36 cellular contexts compared by ENCODE assay signal in genomic region chr5:3305432-3305831, GRCh38.
"Had no signal": no experiment of that assay in that cellular context is flagged by ENCODE, and none has a peak within 500 bp of the region (broad histone marks: within the 10 kb centered on the region; RNA-seq: fewer than 3 reads in every experiment).

No MANE protein-coding gene starts in this region.

- DNase-seq: activated CD4-positive, alpha-beta memory T cell treated with anti-CD3 and anti-CD28 coated beads for 36 hours; activated CD4-positive, alpha-beta T cell treated with anti-CD3 and anti-CD28 coated beads for 36 hours; activated CD4-positive, alpha-beta T cell treated with anti-CD3 and anti-CD28 coated beads, Interleukin-2, amount 10 ng/mL, durations not matched to agents 24 days and 14 days; activated CD4-positive, CD25-positive, alpha-beta regulatory T cell; activated CD4-positive, CD25-positive, alpha-beta regulatory T cell treated with anti-CD3 and anti-CD28 coated beads, Interleukin-2, amount 50 U/mL, for 72 hours; activated CD8-positive, alpha-beta memory T cell treated with anti-CD3 and anti-CD28 coated beads, Interleukin-2, amount 10 ng/mL, durations not matched to agents 7 days and 5 days; activated CD8-positive, alpha-beta memory T cell treated with anti-CD3 and anti-CD28 coated beads, Interleukin-2, amount 50 U/mL, for 4 hours; activated CD8-positive, alpha-beta T cell treated with anti-CD3 and anti-CD28 coated beads, Interleukin-2, amount 10 ng/mL, durations not matched to agents 7 days and 5 days; activated effector memory CD4-positive, alpha-beta T cell treated with anti-CD3 and anti-CD28 coated beads, Interleukin-2, amount 50 U/mL, for 16 hours; activated naive CD4-positive, alpha-beta T cell treated with anti-CD3 and anti-CD28 coated beads for 36 hours; activated naive CD8-positive, alpha-beta T cell treated with anti-CD3 and anti-CD28 coated beads for 36 hours; activated naive CD8-positive, alpha-beta T cell treated with anti-CD3 and anti-CD28 coated beads, Interleukin-2, amount 50 U/mL, for 24 hours; activated T-cell treated with anti-CD3 and anti-CD28 coated beads, Interleukin-2, amount 50 U/mL, for 1 hour; activated T-cell treated with anti-CD3 and anti-CD28 coated beads, Interleukin-2, amount 50 U/mL, for 48 hours; adrenal gland; amygdala; aorta; body of pancreas; caudate nucleus; dorsolateral prefrontal cortex; effector memory CD4-positive, alpha-beta T cell; endodermal cell; erythroblast; foreskin keratinocyte; gastrocnemius medialis; glutamatergic neuron; T-helper 1 cell; T-helper 17 cell; T1000 had no signal

- H3K4me3 Mint-ChIP-seq: activated CD4-positive, alpha-beta memory T cell treated with anti-CD3 and anti-CD28 coated beads for 36 hours; activated CD4-positive, alpha-beta T cell treated with anti-CD3 and anti-CD28 coated beads for 36 hours; activated CD4-positive, alpha-beta T cell treated with anti-CD3 and anti-CD28 coated beads, Interleukin-2, amount 10 ng/mL, durations not matched to agents 24 days and 14 days; activated CD8-positive, alpha-beta memory T cell treated with anti-CD3 and anti-CD28 coated beads, Interleukin-2, amount 10 ng/mL, durations not matched to agents 7 days and 5 days; activated CD8-positive, alpha-beta T cell treated with anti-CD3 and anti-CD28 coated beads, Interleukin-2, amount 10 ng/mL, durations not matched to agents 7 days and 5 days; activated naive CD4-positive, alpha-beta T cell treated with anti-CD3 and anti-CD28 coated beads for 36 hours; activated naive CD4-positive, alpha-beta T cell treated with anti-CD3 and anti-CD28 coated beads, Interleukin-2, amount 50 U/mL, for 24 hours; activated naive CD8-positive, alpha-beta T cell treated with anti-CD3 and anti-CD28 coated beads for 36 hours; activated naive CD8-positive, alpha-beta T cell treated with anti-CD3 and anti-CD28 coated beads, Interleukin-2, amount 50 U/mL, for 24 hours; activated T-helper 1 cell treated with anti-CD3 and anti-CD28 coated beads, Interleukin-12 subunit alpha, Interleukin-12 subunit beta, Interleukin-2, Interleukin-4 antibody, amounts not matched to agents 30 ng/mL and 10 ng/mL and 1 ng/mL, durations not matched to agents 14 hours and 24 hours and 36 hours; dendritic cell treated with granulocyte-macrophage colony-stimulating factor and Interleukin-4, amounts not matched to agents 40 ng/mL and 50 ng/mL, for 4 days; endodermal cell; T-helper 17 cell; T-helper 2 cell treated with Interferon-gamma antibody and Interleukin-4, amounts not matched to agents 5 μg/mL and 100 μg/mL, for 36 hours had no signal

- H3K36me3 Mint-ChIP-seq: activated CD4-positive, alpha-beta memory T cell treated with anti-CD3 and anti-CD28 coated beads for 36 hours; activated CD8-positive, alpha-beta memory T cell treated with anti-CD3 and anti-CD28 coated beads, Interleukin-2, amount 10 ng/mL, durations not matched to agents 7 days and 5 days; activated naive CD8-positive, alpha-beta T cell treated with anti-CD3 and anti-CD28 coated beads for 36 hours had no signal

- H3K27me3 ChIP-seq: adrenal gland, body of pancreas, foreskin keratinocyte, gastrocnemius medialis had no signal

- H3K4me3 ChIP-seq: adrenal gland, body of pancreas, coronary artery, dorsolateral prefrontal cortex, esophagus muscularis mucosa, gastrocnemius medialis had no signal

- H3K27ac Mint-ChIP-seq: activated CD4-positive, alpha-beta memory T cell treated with anti-CD3 and anti-CD28 coated beads for 36 hours; activated CD4-positive, alpha-beta T cell treated with anti-CD3 and anti-CD28 coated beads for 36 hours; activated CD4-positive, alpha-beta T cell treated with anti-CD3 and anti-CD28 coated beads, Interleukin-2, amount 10 ng/mL, durations not matched to agents 24 days and 14 days; activated CD8-positive, alpha-beta memory T cell treated with anti-CD3 and anti-CD28 coated beads, Interleukin-2, amount 10 ng/mL, durations not matched to agents 7 days and 5 days; activated CD8-positive, alpha-beta T cell treated with anti-CD3 and anti-CD28 coated beads, Interleukin-2, amount 10 ng/mL, durations not matched to agents 7 days and 5 days; activated naive CD4-positive, alpha-beta T cell treated with anti-CD3 and anti-CD28 coated beads for 36 hours; activated naive CD4-positive, alpha-beta T cell treated with anti-CD3 and anti-CD28 coated beads, Interleukin-2, amount 50 U/mL, for 24 hours; activated naive CD8-positive, alpha-beta T cell treated with anti-CD3 and anti-CD28 coated beads for 36 hours; activated naive CD8-positive, alpha-beta T cell treated with anti-CD3 and anti-CD28 coated beads, Interleukin-2, amount 50 U/mL, for 24 hours; activated T-helper 1 cell treated with anti-CD3 and anti-CD28 coated beads, Interleukin-12 subunit alpha, Interleukin-12 subunit beta, Interleukin-2, Interleukin-4 antibody, amounts not matched to agents 30 ng/mL and 10 ng/mL and 1 ng/mL, durations not matched to agents 14 hours and 24 hours and 36 hours; activated T-helper 2 cell treated with anti-CD3 and anti-CD28 coated beads, Interferon-gamma antibody, Interleukin-2, Interleukin-4, amounts not matched to agents 10 μg/mL and 5 μg/mL and 100 μg/mL, durations not matched to agents 14 hours and 24 hours and 36 hours; dendritic cell treated with granulocyte-macrophage colony-stimulating factor and Interleukin-4, amounts not matched to agents 40 ng/mL and 50 ng/mL, for 4 days; endodermal cell; T-helper 17 cell; T-helper 2 cell treated with Interferon-gamma antibody and Interleukin-4, amounts not matched to agents 5 μg/mL and 100 μg/mL, for 36 hours had no signal

- H3K27me3 Mint-ChIP-seq: activated CD4-positive, alpha-beta memory T cell treated with anti-CD3 and anti-CD28 coated beads for 36 hours; activated CD4-positive, alpha-beta T cell treated with anti-CD3 and anti-CD28 coated beads, Interleukin-2, amount 10 ng/mL, durations not matched to agents 24 days and 14 days; activated CD8-positive, alpha-beta memory T cell treated with anti-CD3 and anti-CD28 coated beads, Interleukin-2, amount 10 ng/mL, durations not matched to agents 7 days and 5 days; activated naive CD8-positive, alpha-beta T cell treated with anti-CD3 and anti-CD28 coated beads, Interleukin-2, amount 50 U/mL, for 24 hours; T-helper 17 cell had no signal

- H3K9me3 Mint-ChIP-seq: activated naive CD4-positive, alpha-beta T cell treated with anti-CD3 and anti-CD28 coated beads for 36 hours; activated naive CD8-positive, alpha-beta T cell treated with anti-CD3 and anti-CD28 coated beads for 36 hours; activated naive CD8-positive, alpha-beta T cell treated with anti-CD3 and anti-CD28 coated beads, Interleukin-2, amount 50 U/mL, for 24 hours; endodermal cell had no signal

- H3K4me1 ChIP-seq: adrenal gland, gastrocnemius medialis had no signal

- ATAC-seq: activated CD4-positive, alpha-beta T cell treated with anti-CD3 and anti-CD28 coated beads for 36 hours; activated CD8-positive, alpha-beta memory T cell treated with anti-CD3 and anti-CD28 coated beads, Interleukin-2, amount 10 ng/mL, durations not matched to agents 7 days and 5 days; activated CD8-positive, alpha-beta T cell treated with anti-CD3 and anti-CD28 coated beads, Interleukin-2, amount 10 ng/mL, durations not matched to agents 7 days and 5 days; activated naive CD8-positive, alpha-beta T cell treated with anti-CD3 and anti-CD28 coated beads, Interleukin-2, amount 50 U/mL, for 24 hours; body of pancreas; foreskin keratinocyte; gastrocnemius medialis; T-helper 17 cell had no signal

- H3K9me3 ChIP-seq: adrenal gland, body of pancreas, esophagus muscularis mucosa, gastrocnemius medialis had no signal

- H3K27ac ChIP-seq: adrenal gland, body of pancreas, coronary artery, dorsolateral prefrontal cortex, esophagus muscularis mucosa, foreskin keratinocyte, gastrocnemius medialis had no signal

- H3K36me3 ChIP-seq: adrenal gland, esophagus muscularis mucosa, gastrocnemius medialis had no signal

- H3K4me1 Mint-ChIP-seq: activated CD4-positive, alpha-beta T cell treated with anti-CD3 and anti-CD28 coated beads for 36 hours; activated CD4-positive, alpha-beta T cell treated with anti-CD3 and anti-CD28 coated beads, Interleukin-2, amount 10 ng/mL, durations not matched to agents 24 days and 14 days; activated CD8-positive, alpha-beta memory T cell treated with anti-CD3 and anti-CD28 coated beads, Interleukin-2, amount 10 ng/mL, durations not matched to agents 7 days and 5 days; activated naive CD4-positive, alpha-beta T cell treated with anti-CD3 and anti-CD28 coated beads, Interleukin-2, amount 50 U/mL, for 24 hours; activated naive CD8-positive, alpha-beta T cell treated with anti-CD3 and anti-CD28 coated beads for 36 hours; activated naive CD8-positive, alpha-beta T cell treated with anti-CD3 and anti-CD28 coated beads, Interleukin-2, amount 50 U/mL, for 24 hours; endodermal cell; T-helper 17 cell had no signal
